8 cellular contexts compared by ENCODE assay signal in the genomic region with DNA sequence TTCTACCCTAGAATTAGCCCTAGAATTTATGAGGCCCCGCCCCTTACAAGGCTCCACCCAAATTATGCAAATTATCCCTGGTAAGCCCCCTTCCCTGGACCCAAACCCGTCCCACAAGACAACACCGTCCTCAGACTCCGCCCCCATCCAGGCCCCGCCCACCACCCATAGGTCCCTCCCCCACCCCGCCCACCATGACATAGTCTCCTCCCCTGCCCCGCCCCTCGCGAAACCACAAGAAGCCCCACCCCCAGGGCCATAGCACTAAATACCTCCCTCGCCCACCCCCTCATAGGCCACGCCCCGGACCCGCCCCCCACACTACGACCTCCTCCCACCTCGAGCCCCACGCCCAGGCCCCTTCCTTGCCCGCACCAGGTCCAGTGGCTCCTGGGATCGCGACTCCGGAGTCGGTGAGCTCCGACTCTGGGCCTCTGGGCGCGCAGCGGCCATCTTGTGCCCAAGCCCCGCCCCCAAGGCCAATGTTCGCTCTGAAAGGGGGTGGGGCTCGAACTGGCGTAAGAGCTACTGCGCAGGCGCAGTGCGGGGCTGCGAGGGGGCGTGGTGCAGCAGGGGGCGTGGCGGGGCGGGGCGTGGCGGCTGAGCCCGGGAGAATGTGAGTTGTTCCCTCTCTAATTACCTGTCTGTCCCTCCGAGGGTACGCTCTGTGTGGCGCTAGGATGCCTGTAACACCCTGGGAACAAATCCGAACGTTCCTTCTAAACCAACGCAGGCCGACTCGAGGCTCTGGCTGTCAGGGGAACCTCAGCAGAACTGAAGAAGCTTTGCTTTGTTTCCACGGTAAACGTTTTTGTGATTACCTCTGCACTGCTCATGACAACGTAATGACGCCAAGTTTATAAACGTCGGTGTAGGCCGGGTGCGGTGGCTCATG.
A peak's percentile ranks its signal among the peaks of the same experiment; 100 is the strongest.
DNase-seq lines count a peak whose midpoint lies in the region; ATAC-seq and TF ChIP-seq lines count a peak whose summit lies in the region.

A gene with protein sequence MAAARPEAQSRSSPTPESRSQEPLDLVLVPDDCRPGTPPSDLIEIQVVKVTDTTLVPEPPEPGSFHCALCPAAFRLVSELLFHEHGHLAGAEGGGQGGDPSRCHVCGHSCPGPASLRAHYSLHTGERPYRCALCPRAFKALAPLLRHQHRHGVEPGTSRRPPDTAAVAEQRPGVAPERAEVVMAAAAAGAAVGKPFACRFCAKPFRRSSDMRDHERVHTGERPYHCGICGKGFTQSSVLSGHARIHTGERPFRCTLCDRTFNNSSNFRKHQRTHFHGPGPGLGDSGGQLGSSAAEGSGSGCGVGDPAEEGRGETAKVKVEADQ (minus strand): TSS at position 458 of the 895 bp plus-strand sequence. CDS start 5 bp downstream, at position 453.

- peak; percentile 90 for DNase-seq in GDM1 (lab: John Stamatoyannopoulos, UW)
- peak; percentile 84 for DNase-seq in NCI-H226
- DNase-seq in activated CD4-positive, CD25-positive, alpha-beta regulatory T cell (lab: John Stamatoyannopoulos, UW) = peak; percentile 89 to 94 (median 92)
- DNase-seq in cardiac fibroblast (ENCODE audit: low read depth in 2 of 2) = peak; percentile 95 to 96
- peak; percentile 85 for DNase-seq in iris pigment epithelial cell (ENCODE audit: low read depth)
- DNase-seq in smooth muscle cell of the brain vasculature (ENCODE audit: low read depth, low spot score) = peak; percentile 83

- no peak for TF ChIP-seq CTCF in cardiac fibroblast (IDR thresholded peaks at IDR 0.05; ENCODE audit: low read depth, low read length)

- peak within 1 kb of the TSS; percentile 64 to 74 for H3K4me3 ChIP-seq in cardiac fibroblast (replicated peaks in 1 of 2; ENCODE audit: low read depth in 2 of 2, low read length in 2 of 2)

- ATAC-seq in HG03095 (IDR thresholded peaks at IDR 0.05; ENCODE audit: unreplicated experiment) (peak; percentile 49), GM18870 (IDR thresholded peaks at IDR 0.05; ENCODE audit: unreplicated experiment) (no peak)
